In genomic region chr15:59189224-59189623, GRCh38 we compare ENCODE assay signal across 29 cellular contexts. TPM values are rescaled to one million over a fixed set of nuclear protein-coding genes. Genes with fewer than 3 reads are reported as not detected.
"Had no signal": no experiment of that assay in that cellular context is flagged by ENCODE, and none has a peak within 500 bp of the region (broad histone marks: within the 10 kb centered on the region; RNA-seq: fewer than 3 reads in every experiment).

No MANE protein-coding gene starts in this region.

- H3K36me3 ChIP-seq: prostate gland, uterus had no signal

- H3K4me1 Mint-ChIP-seq: naive thymus-derived CD8-positive, alpha-beta T cell; stimulated activated memory B cell treated with anti-CD40 and anti-IgM and Interleukin-4, amounts not matched to agents 10 μg/mL and 1 μg/mL and 100 μg/mL, for 72 hours had no signal

- H3K27ac ChIP-seq: dorsolateral prefrontal cortex, epithelial cell of prostate, gastrocnemius medialis, lower lobe of right lung, prostate gland, sigmoid colon, spleen, thoracic aorta, upper lobe of right lung, uterus had no signal

- H3K27me3 ChIP-seq: dorsolateral prefrontal cortex, gastrocnemius medialis, sigmoid colon, spleen, tibial nerve, upper lobe of right lung, uterus had no signal

- ATAC-seq: esophagus mucosa; gastrocnemius medialis; left ventricle myocardium superior; lower lobe of right lung; mucosa of descending colon; naive thymus-derived CD8-positive, alpha-beta T cell; right cardiac atrium; stimulated activated memory B cell treated with anti-CD40 and anti-IgM and Interleukin-4, amounts not matched to agents 10 μg/mL and 1 μg/mL and 100 μg/mL, for 72 hours; upper lobe of right lung had no signal

- H3K36me3 Mint-ChIP-seq: naive thymus-derived CD8-positive, alpha-beta T cell had no signal

- H3K4me1 ChIP-seq: gastrocnemius medialis, lower lobe of right lung, prostate gland, spleen, tibial nerve, upper lobe of right lung, uterus had no signal

- FAIRE-seq: keratinocyte had no signal

- H3K9me3 ChIP-seq: gastrocnemius medialis, lower lobe of right lung, mucosa of descending colon, prostate gland, sigmoid colon, spleen, thoracic aorta, tibial nerve, upper lobe of right lung, uterus had no signal

- H3K4me3 ChIP-seq: dorsolateral prefrontal cortex, gastrocnemius medialis, lower lobe of right lung, mucosa of descending colon, prostate gland, sigmoid colon, spleen, thoracic aorta, tibial nerve, upper lobe of right lung, uterus had no signal

- H3K9me3 Mint-ChIP-seq: stimulated activated memory B cell treated with anti-CD40 and anti-IgM and Interleukin-4, amounts not matched to agents 10 μg/mL and 1 μg/mL and 100 μg/mL, for 72 hours had no signal

- DNase-seq: cortex of kidney; dorsolateral prefrontal cortex; effector CD4-positive, alpha-beta T cell; foreskin fibroblast; gastrocnemius medialis; left ventricle myocardium superior; lower lobe of right lung; mucosa of descending colon; naive thymus-derived CD8-positive, alpha-beta T cell; nephron progenitor cell; nucleus accumbens; right cardiac atrium; sigmoid colon; spleen; stimulated activated CD4-positive, alpha-beta T cell treated with anti-CD3 and anti-CD28 coated beads, Interleukin-4, amount 100 ng/mL, for 4 hours; upper lobe of right lung; uterus had no signal

- H3K4me3 Mint-ChIP-seq: mesothelial cell of epicardium; naive thymus-derived CD8-positive, alpha-beta T cell; nephron progenitor cell; stimulated activated memory B cell treated with anti-CD40 and anti-IgM and Interleukin-4, amounts not matched to agents 10 μg/mL and 1 μg/mL and 100 μg/mL, for 72 hours; stimulated activated naive CD8-positive, alpha-beta T cell treated with anti-CD3 and anti-CD28 coated beads, Interleukin-15, Interleukin-2, amounts not matched to agents 100 ng/mL and 50 ng/mL, for 24 hours had no signal

- H3K27me3 Mint-ChIP-seq: stimulated activated memory B cell treated with anti-CD40 and anti-IgM and Interleukin-4, amounts not matched to agents 10 μg/mL and 1 μg/mL and 100 μg/mL, for 72 hours had no signal

- H3K27ac Mint-ChIP-seq: mesothelial cell of epicardium; naive thymus-derived CD8-positive, alpha-beta T cell; nephron progenitor cell; stimulated activated memory B cell treated with anti-CD40 and anti-IgM and Interleukin-4, amounts not matched to agents 10 μg/mL and 1 μg/mL and 100 μg/mL, for 72 hours; stimulated activated naive CD8-positive, alpha-beta T cell treated with anti-CD3 and anti-CD28 coated beads, Interleukin-15, Interleukin-2, amounts not matched to agents 100 ng/mL and 50 ng/mL, for 24 hours had no signal

RNA-seq across cellular contexts. Expression of gene LDHAL6B, which starts 17.4 kb away (rescaled TPM):
- total RNA-seq: dorsolateral prefrontal cortex; esophagus mucosa; gastrocnemius medialis; glomerular endothelial cell; left ventricle myocardium superior; lower lobe of right lung; mesothelial cell of epicardium; mucosa of descending colon; naive thymus-derived CD8-positive, alpha-beta T cell; osteocyte; right cardiac atrium; sigmoid colon; skeletal muscle tissue; spleen; thoracic aorta; tibial nerve; upper lobe of right lung; uterus had no signal
- polyA plus RNA-seq: keratinocyte; naive thymus-derived CD8-positive, alpha-beta T cell; right cardiac atrium; sigmoid colon had no signal
